17 cellular contexts compared by ENCODE assay signal in genomic region chr15:78533331-78533730, GRCh38. TPM values are rescaled to one million over a fixed set of nuclear protein-coding genes. Genes with fewer than 3 reads are reported as not detected.
DNase-seq lines count a peak whose midpoint lies in the region; ATAC-seq and TF ChIP-seq lines count a peak whose summit lies in the region.
"Had no signal": no experiment of that assay in that cellular context is flagged by ENCODE, and none has a peak within 500 bp of the region (broad histone marks: within the 10 kb centered on the region; RNA-seq: fewer than 3 reads in every experiment).

No MANE protein-coding gene starts in this region.

- H3K9me3 ChIP-seq in neuron (ENCODE audit: low read length): no peaks in the 10 kb centered on the region
- H3K9me3 ChIP-seq in osteoblast (ENCODE audit: low read depth, low read length): no peaks in the 10 kb centered on the region
- H3K9me3 ChIP-seq: BLaER1 treated with 17β-estradiol and CSF1 and Interleukin-3, amounts not matched to agents 10 nM and 100 nM had no signal

- TF ChIP-seq CTCF in osteoblast (IDR thresholded peaks at IDR 0.05; ENCODE audit: extremely low read depth, low read depth, low read length): no peak

- H3K36me3 ChIP-seq in neuron (ENCODE audit: insufficient read depth, low read length) (no peaks in the 10 kb centered on the region), osteoblast (ENCODE audit: insufficient read depth, low read length) (no peaks in the 10 kb centered on the region)
- H3K36me3 ChIP-seq: BLaER1 treated with 17β-estradiol and CSF1 and Interleukin-3, amounts not matched to agents 10 nM and 100 nM had no signal

- DNase-seq in NCI-H1417 (lab: John Stamatoyannopoulos, UW) (peak in 2 of 3 experiments; percentile 9 to 69), NCI-H1417 treated with DMSO at 0.1 percent for 48 hours (lab: John Stamatoyannopoulos, UW) (no peak), hippocampal formation (lab: John Stamatoyannopoulos, UW) (peak; percentile 6 to 57), superior temporal gyrus (ENCODE audit: extremely low spot score) (peak; percentile 70), osteoblast (ENCODE audit: insufficient read length, low spot score, missing footprints) (no peak), NCI-H2029 treated with DMSO at 0.1 percent for 48 hours (lab: John Stamatoyannopoulos, UW) (no peak)
- no peak for DNase-seq in stimulated activated naive CD8-positive, alpha-beta T cell treated with anti-CD3 and anti-CD28 coated beads, Interleukin-15, Interleukin-2, amounts not matched to agents 100 U/mL and 50 U/mL, for 24 hours
- DNase-seq: AML-193; CD4-positive, CD25-positive, alpha-beta regulatory T cell; DMS153; DMS79 treated with DMSO at 0.1 percent for 48 hours; EL; GOT3; H9 had no signal

- no peak overlapping the region for H3K27ac ChIP-seq in osteoblast (ENCODE audit: low read depth, low read length)
- H3K27ac ChIP-seq: 22Rv1; BLaER1 treated with 17β-estradiol and CSF1 and Interleukin-3, amounts not matched to agents 10 nM and 100 nM had no signal

- peaks cover 4% of the 10 kb centered on the region for H3K4me1 ChIP-seq in neuron (ENCODE audit: insufficient read depth, low read length)
- no peaks in the 10 kb centered on the region for H3K4me1 ChIP-seq in osteoblast (ENCODE audit: insufficient read depth, low read length)

- no peak overlapping the region for H3K4me3 ChIP-seq in neuron (ENCODE audit: low read length)
- H3K4me3 ChIP-seq in osteoblast (ENCODE audit: insufficient read depth, low read length): no peak overlapping the region
- H3K4me3 ChIP-seq: BLaER1 treated with 17β-estradiol and CSF1 and Interleukin-3, amounts not matched to agents 10 nM and 100 nM had no signal

- peak overlapping the region; percentile 33 for H2AFZ ChIP-seq in neuron (ENCODE audit: low read depth, low read length)
- no peak overlapping the region for H2AFZ ChIP-seq in osteoblast (ENCODE audit: low read length)

- H3K4me2 ChIP-seq in osteoblast (ENCODE audit: insufficient read depth, low read length): no peak overlapping the region
- H3K4me2 ChIP-seq: BLaER1 treated with 17β-estradiol and CSF1 and Interleukin-3, amounts not matched to agents 10 nM and 100 nM had no signal

- ATAC-seq in stimulated activated naive CD8-positive, alpha-beta T cell treated with anti-CD3 and anti-CD28 coated beads, Interleukin-15, Interleukin-2, amounts not matched to agents 100 U/mL and 50 U/mL, for 24 hours: no peak

- H4K20me1 ChIP-seq in osteoblast (ENCODE audit: insufficient read depth, low read length): no peaks in the 10 kb centered on the region
- H4K20me1 ChIP-seq: BLaER1 treated with 17β-estradiol and CSF1 and Interleukin-3, amounts not matched to agents 10 nM and 100 nM had no signal

- H3K79me2 ChIP-seq in osteoblast (ENCODE audit: insufficient read depth, low read length): no peaks in the 10 kb centered on the region

- no peaks in the 10 kb centered on the region for H3K27me3 ChIP-seq in neuron (ENCODE audit: insufficient read depth, low read length)
- no peaks in the 10 kb centered on the region for H3K27me3 ChIP-seq in osteoblast (ENCODE audit: insufficient read depth, low read length)
- H3K27me3 ChIP-seq: BLaER1 treated with 17β-estradiol and CSF1 and Interleukin-3, amounts not matched to agents 10 nM and 100 nM had no signal

RNA-seq across cellular contexts. Expression of gene PSMA4, which starts 6.9 kb away (rescaled TPM):
- 209 and 214 TPM in 2 replicates for total RNA-seq in osteoblast

RNA-seq across cellular contexts. Expression of gene HYKK, which starts 26.0 kb away (rescaled TPM):
- 4.1 and 5.1 TPM in 2 replicates for total RNA-seq in osteoblast

RNA-seq across cellular contexts. Expression of gene CHRNA5, which starts 32.0 kb away (rescaled TPM):
- total RNA-seq in osteoblast: 0.29 and 0.36 TPM in 2 replicates

Comparison
In these comparisons a context has a peak if more than half of its experiments do, and no peak if none do; other contexts are left out.
1. DNase-seq: peak in NCI-H1417 (2 of 3), hippocampal formation (2 of 2) and superior temporal gyrus (single experiment); none in NCI-H1417 treated with DMSO at 0.1 percent for 48 hours (single experiment), osteoblast (single experiment), stimulated activated naive CD8-positive, alpha-beta T cell treated with anti-CD3 and anti-CD28 coated beads, Interleukin-15, Interleukin-2, amounts not matched to agents 100 U/mL and 50 U/mL, for 24 hours (single experiment) and NCI-H2029 treated with DMSO at 0.1 percent for 48 hours (single experiment).